ENCODE assay signal across 10 cellular contexts in genomic region chr22:39287076-39287743, GRCh38. TPM values are rescaled to one million over a fixed set of nuclear protein-coding genes. Genes with fewer than 3 reads are reported as not detected.
DNase-seq lines count a peak whose midpoint lies in the region; ATAC-seq and TF ChIP-seq lines count a peak whose summit lies in the region.
"Had no signal": no experiment of that assay in that cellular context is flagged by ENCODE, and none has a peak within 500 bp of the region (broad histone marks: within the 10 kb centered on the region; RNA-seq: fewer than 3 reads in every experiment).

No MANE protein-coding gene starts in this region.

- peak overlapping the region; percentile 0 to 55 (median 34) for H3K27ac ChIP-seq in sigmoid colon

- H3K36me3 Mint-ChIP-seq in activated naive CD4-positive, alpha-beta T cell treated with anti-CD3 and anti-CD28 coated beads, Interleukin-2, amount 10 ng/mL, durations not matched to agents 7 days and 5 days, result no peaks in the 10 kb centered on the region
- no peaks in the 10 kb centered on the region for H3K36me3 Mint-ChIP-seq in activated T-cell treated with anti-CD3 and anti-CD28 coated beads, Interleukin-2, amount 50 U/mL, for 72 hours (ENCODE audit: insufficient read depth in 2 of 2)

- no peaks in the 10 kb centered on the region for H3K27me3 ChIP-seq in sigmoid colon

- ATAC-seq in activated T-cell treated with anti-CD3 and anti-CD28 coated beads, Interleukin-2, amount 50 U/mL, for 72 hours (replicated peaks in 1 of 2), result no peak
- ATAC-seq: sciatic nerve had no signal

- POLR2A ChIA-PET in HEK293T (lab: Yijun Ruan, JAX), result interaction anchor here (0.8 kb wide), 1 partner anchor 30 kb away, joined by 3 read pairs; no protein-coding TSS in a partner anchor

- peaks cover 0 to 28% (median 20%) of the 10 kb centered on the region in 4 donors for H3K4me1 ChIP-seq in sigmoid colon

- DNase-seq in GM13977 (ENCODE audit: low spot score) (peak; percentile 71), NOMO-1 (lab: John Stamatoyannopoulos, UW; ENCODE audit: unreplicated experiment in 2 of 2) (peak; percentile 82 to 89), fibroblast of villous mesenchyme (ENCODE audit: low read depth) (peak; percentile 77), sigmoid colon (no peak), HEK293T (ENCODE audit: extremely low spot score) (no peak)
- DNase-seq in activated naive CD4-positive, alpha-beta T cell treated with anti-CD3 and anti-CD28 coated beads, Interleukin-2, amount 10 ng/mL, durations not matched to agents 7 days and 5 days, result no peak
- DNase-seq in activated T-cell treated with anti-CD3 and anti-CD28 coated beads, Interleukin-2, amount 50 U/mL, for 72 hours, result no peak
- DNase-seq: activated CD4-positive, CD25-positive, alpha-beta regulatory T cell treated with anti-CD3 and anti-CD28 coated beads, Interleukin-2, amount 50 U/mL, for 72 hours; NCI-H1092 had no signal

- peaks cover 0 to 4% (median 0%) of the 10 kb centered on the region in 4 donors for H3K9me3 ChIP-seq in sigmoid colon

- H3K4me3 Mint-ChIP-seq in activated naive CD4-positive, alpha-beta T cell treated with anti-CD3 and anti-CD28 coated beads, Interleukin-2, amount 10 ng/mL, durations not matched to agents 7 days and 5 days, result no peak overlapping the region
- no peak overlapping the region for H3K4me3 Mint-ChIP-seq in activated T-cell treated with anti-CD3 and anti-CD28 coated beads, Interleukin-2, amount 50 U/mL, for 72 hours

- TF ChIP-seq EP300 in sigmoid colon (IDR thresholded peaks at IDR 0.05), result no peak

- H3K9me3 Mint-ChIP-seq in activated naive CD4-positive, alpha-beta T cell treated with anti-CD3 and anti-CD28 coated beads, Interleukin-2, amount 10 ng/mL, durations not matched to agents 7 days and 5 days, result no peaks in the 10 kb centered on the region
- no peaks in the 10 kb centered on the region for H3K9me3 Mint-ChIP-seq in activated T-cell treated with anti-CD3 and anti-CD28 coated beads, Interleukin-2, amount 50 U/mL, for 72 hours

- H3K27me3 Mint-ChIP-seq in activated naive CD4-positive, alpha-beta T cell treated with anti-CD3 and anti-CD28 coated beads, Interleukin-2, amount 10 ng/mL, durations not matched to agents 7 days and 5 days, result peaks cover 39% of the 10 kb centered on the region
- H3K27me3 Mint-ChIP-seq in activated T-cell treated with anti-CD3 and anti-CD28 coated beads, Interleukin-2, amount 50 U/mL, for 72 hours (ENCODE audit: low read depth), result no peaks in the 10 kb centered on the region

- H3K36me3 ChIP-seq in sigmoid colon, result no peaks in the 10 kb centered on the region

- CTCF ChIA-PET in activated naive CD4-positive, alpha-beta T cell treated with anti-CD3 and anti-CD28 coated beads, Interleukin-2, amount 10 ng/mL, durations not matched to agents 7 days and 5 days (lab: Charles Lee), result interaction anchor here (1.8 kb wide), 1 partner anchor 19 kb away, joined by 6 read pairs; no protein-coding TSS in a partner anchor
- CTCF ChIA-PET in HEK293T (lab: Yijun Ruan, JAX), result interaction anchor here (0.5 kb wide), 1 partner anchor 19 kb away, joined by 3 read pairs; no protein-coding TSS in a partner anchor

- no peaks in the 10 kb centered on the region for H3K4me1 Mint-ChIP-seq in activated naive CD4-positive, alpha-beta T cell treated with anti-CD3 and anti-CD28 coated beads, Interleukin-2, amount 10 ng/mL, durations not matched to agents 7 days and 5 days
- peaks cover 13% of the 10 kb centered on the region for H3K4me1 Mint-ChIP-seq in activated T-cell treated with anti-CD3 and anti-CD28 coated beads, Interleukin-2, amount 50 U/mL, for 72 hours (ENCODE audit: low read depth)

- peak; percentile 16 for TF ChIP-seq CTCF in GM13977 (IDR thresholded peaks at IDR 0.05; ENCODE audit: extremely low read depth, insufficient read depth, missing control alignments)
- no peak for TF ChIP-seq CTCF in fibroblast of villous mesenchyme (IDR thresholded peaks at IDR 0.05; ENCODE audit: insufficient read depth, low read depth, low read length)
- no peak for TF ChIP-seq CTCF in sigmoid colon (IDR thresholded peaks at IDR 0.05)

- intact Hi-C loops in sigmoid colon (cut with DNase I), result no loop called here

- in situ Hi-C loops in GM13977 (cut with MboI; ENCODE audit: low pct_unique_long_range_greater_than_20kb, low sequenced_read_pairs, unreplicated experiment), result no loop called here

- H3K4me3 ChIP-seq in fibroblast of villous mesenchyme (ENCODE audit: low read depth, low read length) (no peak overlapping the region), sigmoid colon (no peak overlapping the region)

- H3K27ac Mint-ChIP-seq in activated naive CD4-positive, alpha-beta T cell treated with anti-CD3 and anti-CD28 coated beads, Interleukin-2, amount 10 ng/mL, durations not matched to agents 7 days and 5 days, result no peak overlapping the region
- H3K27ac Mint-ChIP-seq in activated T-cell treated with anti-CD3 and anti-CD28 coated beads, Interleukin-2, amount 50 U/mL, for 72 hours, result no peak overlapping the region

- TF ChIP-seq POLR2A in sigmoid colon (IDR thresholded peaks at IDR 0.05), result no peak

- WGBS in sigmoid colon, 2 donors, result 27 to 28% methylated on average over 8 of the region's 8 CpGs

TF ChIP-seq in HEK293T, 16 proteins besides CTCF, POLR2A, EP300 and RAD21:
- TF ChIP-seq NFRKB (IDR thresholded peaks at IDR 0.05) (no peak), ARNT (IDR thresholded peaks at IDR 0.05) (no peak), ELF4 (IDR thresholded peaks at IDR 0.05) (no peak), HDGF (IDR thresholded peaks at IDR 0.05; ENCODE audit: borderline replicate concordance) (no peak), CTBP1 (IDR thresholded peaks at IDR 0.05; ENCODE audit: borderline replicate concordance) (no peak), PKNOX1 (IDR thresholded peaks at IDR 0.05) (no peak), BHLHE40 (IDR thresholded peaks at IDR 0.05; ENCODE audit: borderline replicate concordance) (no peak), LEF1 (IDR thresholded peaks at IDR 0.05; ENCODE audit: borderline replicate concordance) (no peak), L3MBTL2 (conservative IDR thresholded peaks at IDR 0.05) (no peak), SUZ12 (IDR thresholded peaks at IDR 0.05) (no peak), SP1 (IDR thresholded peaks at IDR 0.05) (no peak), TARDBP (IDR thresholded peaks at IDR 0.05) (no peak), FOXK2 (IDR thresholded peaks at IDR 0.05) (no peak), FOXA1 (IDR thresholded peaks at IDR 0.05) (no peak), FOXM1 (IDR thresholded peaks at IDR 0.05; ENCODE audit: borderline replicate concordance) (no peak), ZNF384 (IDR thresholded peaks at IDR 0.05) (no peak)

RNA-seq across cellular contexts. Expression of gene RPL3, which starts 32.2 kb away (rescaled TPM):
- total RNA-seq in fibroblast of villous mesenchyme (1,795 and 1,805 TPM in 2 replicates), sigmoid colon (1,000 to 10,000 TPM; 1,532 to 2,212 (median 2,076) TPM)
- 1,000 to 10,000 TPM; 2,602 to 4,917 (median 3,303) TPM for polyA plus RNA-seq in sigmoid colon
- 1,000 to 10,000 TPM; 3,380 to 3,455 TPM for total RNA-seq in activated T-cell treated with anti-CD3 and anti-CD28 coated beads, Interleukin-2, amount 50 U/mL, for 72 hours

RNA-seq across cellular contexts. Expression of gene PDGFB, which starts 42.4 kb away (rescaled TPM):
- total RNA-seq in fibroblast of villous mesenchyme (7.7 and 11.7 TPM in 2 replicates), sigmoid colon (1 to 10 TPM; 3.1 to 9.6 (median 7.4) TPM)
- polyA plus RNA-seq in sigmoid colon, result 1 to 10 TPM; 1.4 to 5.5 (median 2.4) TPM
- total RNA-seq in activated T-cell treated with anti-CD3 and anti-CD28 coated beads, Interleukin-2, amount 50 U/mL, for 72 hours, result 1 to 10 TPM; 2.9 to 4.6 TPM

Comparison
In these comparisons a context has a peak if more than half of its experiments do, and no peak if none do; other contexts are left out.
1. DNase-seq: peak in GM13977 (single experiment), NOMO-1 (2 of 2) and fibroblast of villous mesenchyme (single experiment); none in sigmoid colon (single experiment), activated naive CD4-positive, alpha-beta T cell treated with anti-CD3 and anti-CD28 coated beads, Interleukin-2, amount 10 ng/mL, durations not matched to agents 7 days and 5 days (single experiment), activated T-cell treated with anti-CD3 and anti-CD28 coated beads, Interleukin-2, amount 50 U/mL, for 72 hours (0 of 2) and HEK293T (single experiment).